8 cellular contexts compared by ENCODE assay signal in the genomic region with DNA sequence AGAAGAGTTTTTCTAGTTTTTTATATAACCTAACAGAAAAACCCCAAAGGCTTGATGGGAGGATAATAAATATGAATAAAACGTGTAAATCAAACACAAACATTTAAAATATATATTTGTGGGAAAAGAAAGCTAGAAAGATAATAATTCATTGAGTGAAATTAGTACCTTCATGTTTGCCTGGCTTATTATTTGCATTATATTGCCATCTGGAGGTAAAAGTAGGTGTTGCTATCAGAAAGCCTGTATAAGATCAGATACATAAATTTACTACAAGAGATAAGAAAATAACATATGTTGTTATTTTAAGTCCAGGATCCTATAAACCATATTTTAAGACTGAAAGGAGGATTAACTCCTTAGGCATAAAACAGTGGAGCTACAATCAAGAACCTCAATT.
A peak's percentile ranks its signal among the peaks of the same experiment; 100 is the strongest.
DNase-seq lines count a peak whose midpoint lies in the region; FAIRE-seq and TF ChIP-seq lines count a peak whose summit lies in the region.
"Had no signal": no experiment of that assay in that cellular context is flagged by ENCODE, and none has a peak within 500 bp of the region (broad histone marks: within the 10 kb centered on the region; RNA-seq: fewer than 3 reads in every experiment).

No MANE protein-coding gene starts in this region.

- no peak overlapping the region for H3K4me2 ChIP-seq in GM23248 (ENCODE audit: unreplicated experiment)
- no peak overlapping the region for H3K4me2 ChIP-seq in neural cell (ENCODE audit: low read length)

- H3K9ac ChIP-seq in GM23248, result no peak overlapping the region
- no peak overlapping the region for H3K9ac ChIP-seq in neural cell (ENCODE audit: low read length)

- TF ChIP-seq RAD21 in neural cell (conservative IDR thresholded peaks at IDR 0.05), result peak; percentile 72

- DNase-seq in GM23248 (peak; percentile 18), NCI-H2227 (lab: John Stamatoyannopoulos, UW; ENCODE audit: unreplicated experiment) (peak; percentile 30), bronchial epithelial cell (ENCODE audit: low read depth) (peak; percentile 45), NCI-H187 (lab: John Stamatoyannopoulos, UW) (no peak), vagina (ENCODE audit: extremely low spot score in 2 of 2) (no peak), GOT3 (lab: John Stamatoyannopoulos, UW) (no peak)
- DNase-seq: MG63 had no signal

- WGBS in GM23248 (ENCODE audit: low coverage in 1 of 2, low lambda C conversion rate in 2 of 2, missing lambda C conversion rate in 2 of 2), 2 experiments, result 0 to 2% methylated on average over 1 of the region's 1 CpG

- no peak for FAIRE-seq in bronchial epithelial cell (lab: Jason Lieb, UNC)

- H3K4me1 ChIP-seq in GM23248 (ENCODE audit: insufficient read depth), result no peaks in the 10 kb centered on the region
- no peaks in the 10 kb centered on the region for H3K4me1 ChIP-seq in vagina

- H3F3A ChIP-seq in GM23248 (ENCODE audit: insufficient read depth) (no peaks in the 10 kb centered on the region), neural cell (ENCODE audit: insufficient read depth, low read length, poor library complexity, severe bottlenecking) (no peaks in the 10 kb centered on the region)

- no peak for TF ChIP-seq EP300 in neural cell (conservative IDR thresholded peaks at IDR 0.05; ENCODE audit: poor library complexity, severe bottlenecking)

- no peaks in the 10 kb centered on the region for H3K36me3 ChIP-seq in GM23248 (ENCODE audit: low read depth)
- H3K36me3 ChIP-seq in bronchial epithelial cell (ENCODE audit: control insufficient read depth, insufficient read depth, low read length), result no peaks in the 10 kb centered on the region
- H3K36me3 ChIP-seq in neural cell (ENCODE audit: insufficient read depth, low read length), result no peaks in the 10 kb centered on the region
- no peaks in the 10 kb centered on the region for H3K36me3 ChIP-seq in vagina
- H3K36me3 ChIP-seq: MG63 had no signal

- H3K4me3 ChIP-seq in GM23248 (no peak overlapping the region), bronchial epithelial cell (ENCODE audit: low read depth, low read length) (no peak overlapping the region), neural cell (ENCODE audit: low read length) (no peak overlapping the region), vagina (no peak overlapping the region)
- H3K4me3 ChIP-seq: MG63 had no signal

- no peaks in the 10 kb centered on the region for H4K20me1 ChIP-seq in GM23248 (ENCODE audit: insufficient read depth)
- no peaks in the 10 kb centered on the region for H4K20me1 ChIP-seq in neural cell (ENCODE audit: insufficient read depth)

- H2AFZ ChIP-seq in GM23248 (no peak overlapping the region), neural cell (ENCODE audit: low read depth, low read length) (no peak overlapping the region)

- H3K9me3 ChIP-seq in GM23248 (ENCODE audit: low read depth), result no peaks in the 10 kb centered on the region
- no peaks in the 10 kb centered on the region for H3K9me3 ChIP-seq in neural cell (ENCODE audit: low read length)
- H3K9me3 ChIP-seq in vagina, result no peaks in the 10 kb centered on the region
- H3K9me3 ChIP-seq: MG63 had no signal

- H3K27me3 ChIP-seq in GM23248 (replicated peaks; ENCODE audit: insufficient read depth) (no peaks in the 10 kb centered on the region), bronchial epithelial cell (ENCODE audit: control insufficient read depth, insufficient read depth, low read length) (no peaks in the 10 kb centered on the region), neural cell (ENCODE audit: insufficient read depth, low read depth, low read length) (no peaks in the 10 kb centered on the region), vagina (no peaks in the 10 kb centered on the region)
- H3K27me3 ChIP-seq: MG63 had no signal

- H3K79me2 ChIP-seq in GM23248 (ENCODE audit: insufficient read depth) (no peaks in the 10 kb centered on the region), neural cell (replicated peaks; ENCODE audit: insufficient read depth, low read length) (no peaks in the 10 kb centered on the region)

- no peak overlapping the region for H3K27ac ChIP-seq in GM23248
- H3K27ac ChIP-seq in neural cell (ENCODE audit: low read length), result no peak overlapping the region
- no peak overlapping the region for H3K27ac ChIP-seq in vagina

- in situ Hi-C loops in GM23248 (cut with MboI), result loop anchor here (25.0 kb wide), 1 partner anchor 960 kb away; no protein-coding TSS in a partner anchor

- no peak for TF ChIP-seq POLR2A in vagina (IDR thresholded peaks at IDR 0.05)

- peak; percentile 18 for TF ChIP-seq CTCF in bronchial epithelial cell (IDR thresholded peaks at IDR 0.05; ENCODE audit: insufficient read depth, low read length, severe bottlenecking)
- peak; percentile 69 for TF ChIP-seq CTCF in neural cell (IDR thresholded peaks at IDR 0.05; ENCODE audit: poor library complexity, severe bottlenecking)
- peak in 1 of 3 experiments; percentile 20 for TF ChIP-seq CTCF in vagina (IDR thresholded peaks at IDR 0.05)

- H3K9me2 ChIP-seq in GM23248 (ENCODE audit: insufficient read depth), result no peaks in the 10 kb centered on the region
- no peaks in the 10 kb centered on the region for H3K9me2 ChIP-seq in neural cell (ENCODE audit: insufficient read depth, low read length)

- intact Hi-C loops in vagina (cut with DNase I), result no loop called here

TF ChIP-seq in neural cell, 6 proteins besides CTCF, POLR2A, EP300 and RAD21:
- TF ChIP-seq MXI1 (conservative IDR thresholded peaks at IDR 0.05; ENCODE audit: poor library complexity, severe bottlenecking), result no peak
- TF ChIP-seq SMC3 (conservative IDR thresholded peaks at IDR 0.05; ENCODE audit: poor library complexity), result peak; percentile 75
TF ChIP-seq in neural cell: peak in this region for 1.

Comparison
In these comparisons a context has a peak if more than half of its experiments do, and no peak if none do; other contexts are left out.
1. DNase-seq: peak in GM23248 (single experiment), NCI-H2227 (single experiment) and bronchial epithelial cell (single experiment); none in NCI-H187 (0 of 2), vagina (0 of 2) and GOT3 (single experiment).